Comparison of ENCODE assay signal across 8 cellular contexts in genomic region chr11:6646631-6647281, GRCh38. TPM values are rescaled to one million over a fixed set of nuclear protein-coding genes. Genes with fewer than 3 reads are reported as not detected.
DNase-seq lines count a peak whose midpoint lies in the region; ATAC-seq, FAIRE-seq and TF ChIP-seq lines count a peak whose summit lies in the region.

No MANE protein-coding gene starts in this region.

- H3K4me1 ChIP-seq in K562 (replicated peaks in 1 of 2; ENCODE audit: control insufficient read depth in 2 of 2, insufficient read depth in 2 of 2, low read length in 2 of 2) (peaks cover 20 to 43% of the 10 kb centered on the region in 2 experiments), mucosa of stomach (ENCODE audit: control insufficient read depth, insufficient read depth, low read length) (peaks cover 11% of the 10 kb centered on the region)

- peaks cover 1% of the 10 kb centered on the region for H3K27me3 Mint-ChIP-seq in glutamatergic neuron (ENCODE audit: unreplicated experiment)

- H2AFZ ChIP-seq in K562 (ENCODE audit: low read depth, low read length) = peak overlapping the region; percentile 77

- no peaks in the 10 kb centered on the region for H3K9me1 ChIP-seq in K562 (ENCODE audit: control insufficient read depth, insufficient read depth, low read length)

- no peak overlapping the region for H3K27ac Mint-ChIP-seq in glutamatergic neuron (ENCODE audit: unreplicated experiment)

- intact Hi-C loops in K562 (cut with micrococcal nuclease) = no loop called here

- POLR2A ChIA-PET in K562 (lab: Yijun Ruan, JAX) = interaction anchor here (1.2 to 3.1 kb wide), 2 partner anchors 9 to 21 kb away, joined by 4 to 12 read pairs; no protein-coding TSS in a partner anchor

- no peak overlapping the region for H3K27ac ChIP-seq in K562 (ENCODE audit: extremely low read depth, low read depth, low read length)

- FAIRE-seq in GM12892 (lab: Jason Lieb, UNC) = peak; percentile 99
- no peak for FAIRE-seq in K562 (lab: Jason Lieb, UNC)

- no peak for TF ChIP-seq EP300 in K562 (IDR thresholded peaks at IDR 0.05; ENCODE audit: low read length)

- TF ChIP-seq CTCF in K562 (IDR thresholded peaks at IDR 0.05 in 2 of 3, conservative IDR thresholded peaks at IDR 0.05 in 1 of 3; ENCODE audit: insufficient read depth in 2 of 3, low read depth in 1 of 3, low read length in 3 of 3) (no peak), glutamatergic neuron (IDR thresholded peaks at IDR 0.05; ENCODE audit: partially characterized antibody, unreplicated experiment) (no peak)

- H3K36me3 ChIP-seq in K562 (ENCODE audit: control insufficient read depth, insufficient read depth, low read length) = no peaks in the 10 kb centered on the region
- H3K36me3 ChIP-seq in mucosa of stomach (ENCODE audit: control insufficient read depth, insufficient read depth, low read length) = no peaks in the 10 kb centered on the region

- peak overlapping the region in 1 of 2 experiments; percentile 75; a peak in 2 of 4 replicates for H3K9ac ChIP-seq in K562 (ENCODE audit: insufficient read depth in 1 of 2, low read depth in 2 of 2, low read length in 2 of 2)
- H3K9ac ChIP-seq in mucosa of stomach (ENCODE audit: low read length) = peak overlapping the region; percentile 16

- ATAC-seq in GM21576 (IDR thresholded peaks at IDR 0.05; ENCODE audit: unreplicated experiment) = peak; percentile 93
- peak; percentile 44 for ATAC-seq in K562

- no peaks in the 10 kb centered on the region for H3K36me3 Mint-ChIP-seq in glutamatergic neuron (ENCODE audit: unreplicated experiment)

- H3K9me3 ChIP-seq in K562 (replicated peaks; ENCODE audit: control insufficient read depth, insufficient read depth, low read depth, low read length) (no peaks in the 10 kb centered on the region), mucosa of stomach (ENCODE audit: control insufficient read depth, low read length) (no peaks in the 10 kb centered on the region)

- no peak overlapping the region for H3K4me3 Mint-ChIP-seq in glutamatergic neuron (ENCODE audit: unreplicated experiment)

- peaks cover 2% of the 10 kb centered on the region for H3K4me1 Mint-ChIP-seq in glutamatergic neuron (ENCODE audit: low read depth, unreplicated experiment)

- no peaks in the 10 kb centered on the region for H3K79me2 ChIP-seq in K562 (ENCODE audit: control insufficient read depth, insufficient read depth, low read length)

- no peak for DNase-seq in GM12892 (ENCODE audit: insufficient read length)
- DNase-seq in KG1 (lab: John Stamatoyannopoulos, UW) = peak; percentile 67
- no peak for DNase-seq in K562 (ENCODE audit: extremely low read depth in 1 of 4, low spot score in 3 of 4)
- DNase-seq in glutamatergic neuron = no peak
- no peak for DNase-seq in NCI-H2029 treated with DMSO at 0.1 percent for 48 hours (lab: John Stamatoyannopoulos, UW)
- no peak for DNase-seq in NCI-H526 (lab: John Stamatoyannopoulos, UW)

- TF ChIP-seq POLR2A in GM12892 (IDR thresholded peaks at IDR 0.05; ENCODE audit: low read depth, low read length) (no peak), K562 (conservative IDR thresholded peaks at IDR 0.05) (no peak)

- H3K27me3 ChIP-seq in K562 (ENCODE audit: control insufficient read depth in 2 of 2, insufficient read depth in 2 of 2, low read length in 2 of 2) (no peaks in the 10 kb centered on the region; a peak in 1 of 5 replicates), mucosa of stomach (ENCODE audit: control insufficient read depth, insufficient read depth, low read length) (peaks cover 3% of the 10 kb centered on the region)

- 52% methylated on average over 2 of the region's 7 CpGs for WGBS in K562 (ENCODE audit: insufficient coverage, low coverage, missing lambda C conversion rate)

- H4K20me1 ChIP-seq in K562 (replicated peaks; ENCODE audit: control insufficient read depth, insufficient read depth, low read length) = no peaks in the 10 kb centered on the region

- H3K4me2 ChIP-seq in K562 (ENCODE audit: insufficient read depth, low read length) = no peak overlapping the region; the same call in 1 of the 2 replicates

- TF ChIP-seq RAD21 in K562 (CRISPR knock-in tag; conservative IDR thresholded peaks at IDR 0.05 in 1 of 2, IDR thresholded peaks at IDR 0.05 in 1 of 2) = no peak

- H3K4me3 ChIP-seq in K562 (no peak overlapping the region), mucosa of stomach (ENCODE audit: low read length) (no peak overlapping the region)

- BruUV-seq in K562 (replicated peaks; lab: Mats Ljungman, UMichigan) = no TSS peak

- CTCF ChIA-PET in K562 (lab: Yijun Ruan, JAX; ENCODE audit: low intra/inter-chr PET ratio) = no interaction called here

- in situ Hi-C loops in K562 (cut with MboI) = no loop called here

- no peaks in the 10 kb centered on the region for H3K9me3 Mint-ChIP-seq in glutamatergic neuron (ENCODE audit: unreplicated experiment)

RNA-seq across cellular contexts. Expression of gene DCHS1, which starts 8.9 kb away (rescaled TPM):
- 0.34 TPM for polyA plus RNA-seq in GM12892 (2012; ENCODE audit: missing spikeins)
- 0.79 and 2.3 TPM in 2 replicates for total RNA-seq in K562 (2011; cell fraction: chromatin; rRNA removed; ENCODE audit: low replicate concordance)
- total RNA-seq in K562 (2011; cell fraction: nucleolus; rRNA removed) = 1.4 and 1.5 TPM in 2 replicates
- 0.81 and 0.92 TPM in 2 replicates for total RNA-seq in K562 (2011; cell fraction: nucleoplasm; rRNA removed)
- total RNA-seq in K562 (2014; rRNA removed) = 0.09 and 0.20 TPM in 2 replicates
- total RNA-seq in K562 (2014; rRNA removed; fragmentation: Illumina TruSeq; extraction: Trizol) = 0.04 and 0.06 TPM in 2 replicates
- total RNA-seq in K562 (2015; rRNA removed; fragmentation: Illumina TruSeq; extraction: Trizol) = 0.14 and 0.19 TPM in 2 replicates
- total RNA-seq in K562 (2021) = 0.45 and 0.49 TPM in 2 replicates
- polyA plus RNA-seq in K562 (2011; rRNA removed) = 0.08 and 0.23 TPM in 2 replicates
- polyA plus RNA-seq in K562 (2011; cell fraction: cytosol; rRNA removed) = 0.12 and 0.16 TPM in 2 replicates
- polyA plus RNA-seq in K562 (2011; cell fraction: nucleus; rRNA removed) = 0.74 and 1.4 TPM in 2 replicates
- 0.27 and 0.53 TPM in 2 replicates for polyA plus RNA-seq in K562 (2012)
- polyA plus RNA-seq in K562 (2014; fragmentation: Illumina TruSeq; extraction: Trizol) = 0.17 and 0.18 TPM in 2 replicates
- not detected for polyA plus RNA-seq in K562 (2014; fragmentation: Nextera tagmentation; extraction: Ambion mirVana)
- polyA plus RNA-seq in K562 (2014; rRNA removed) = under 0.01 and 0.19 TPM in 2 replicates
- polyA minus RNA-seq in K562 (2011; rRNA and poly(A)+ RNA removed) = 0.18 and 0.21 TPM in 2 replicates
- polyA minus RNA-seq in K562 (2011; cell fraction: cytosol; rRNA and poly(A)+ RNA removed) = 0.48 and 0.91 TPM in 2 replicates
- polyA minus RNA-seq in K562 (2011; cell fraction: nucleus; rRNA and poly(A)+ RNA removed) = 0.54 and 0.78 TPM in 2 replicates
- total RNA-seq in glutamatergic neuron (ENCODE audit: unreplicated experiment) = 91.5 TPM

RNA-seq across cellular contexts. Expression of gene TPP1, which starts 27.5 kb away (rescaled TPM):
- polyA plus RNA-seq in GM12892 (2012; ENCODE audit: missing spikeins) = 29.4 TPM
- 85.5 and 108 TPM in 2 replicates for total RNA-seq in K562 (2011; cell fraction: chromatin; rRNA removed; ENCODE audit: low replicate concordance)
- total RNA-seq in K562 (2011; cell fraction: nucleolus; rRNA removed) = 98.2 and 104 TPM in 2 replicates
- 118 and 162 TPM in 2 replicates for total RNA-seq in K562 (2011; cell fraction: nucleoplasm; rRNA removed)
- 11.9 and 16.6 TPM in 2 replicates for total RNA-seq in K562 (2014; rRNA removed)
- total RNA-seq in K562 (2014; rRNA removed; fragmentation: Illumina TruSeq; extraction: Trizol) = 7.5 TPM in 2 replicates
- total RNA-seq in K562 (2015; rRNA removed; fragmentation: Illumina TruSeq; extraction: Trizol) = 15.0 and 16.3 TPM in 2 replicates
- 45.5 and 50.2 TPM in 2 replicates for total RNA-seq in K562 (2021)
- 29.4 and 54.6 TPM in 2 replicates for polyA plus RNA-seq in K562 (2011; rRNA removed)
- polyA plus RNA-seq in K562 (2011; cell fraction: cytosol; rRNA removed) = 35.7 and 56.0 TPM in 2 replicates
- 88.3 and 109 TPM in 2 replicates for polyA plus RNA-seq in K562 (2011; cell fraction: nucleus; rRNA removed)
- polyA plus RNA-seq in K562 (2012) = 62.0 and 173 TPM in 2 replicates
- 59.9 and 75.8 TPM in 2 replicates for polyA plus RNA-seq in K562 (2014; fragmentation: Illumina TruSeq; extraction: Trizol)
- 10 to 100 TPM in 1 of 2 experiments, 1 to 10 TPM in 1; 9.4 to 15.7 TPM for polyA plus RNA-seq in K562 (2014; fragmentation: Nextera tagmentation; extraction: Ambion mirVana)
- 25.8 and 38.7 TPM in 2 replicates for polyA plus RNA-seq in K562 (2014; rRNA removed)
- polyA minus RNA-seq in K562 (2011; rRNA and poly(A)+ RNA removed) = 27.0 and 40.7 TPM in 2 replicates
- 42.1 and 45.9 TPM in 2 replicates for polyA minus RNA-seq in K562 (2011; cell fraction: cytosol; rRNA and poly(A)+ RNA removed)
- polyA minus RNA-seq in K562 (2011; cell fraction: nucleus; rRNA and poly(A)+ RNA removed) = 22.3 and 26.4 TPM in 2 replicates
- 37.7 TPM for total RNA-seq in glutamatergic neuron (ENCODE audit: unreplicated experiment)

RNA-seq across cellular contexts. Expression of gene TAF10, which starts 34.7 kb away (rescaled TPM):
- polyA plus RNA-seq in GM12892 (2012; ENCODE audit: missing spikeins) = 227 TPM
- 41.3 and 76.7 TPM in 2 replicates for total RNA-seq in K562 (2011; cell fraction: chromatin; rRNA removed; ENCODE audit: low replicate concordance)
- total RNA-seq in K562 (2011; cell fraction: nucleolus; rRNA removed) = 44.1 and 46.0 TPM in 2 replicates
- 51.3 and 101 TPM in 2 replicates for total RNA-seq in K562 (2011; cell fraction: nucleoplasm; rRNA removed)
- total RNA-seq in K562 (2014; rRNA removed) (131 and 181 TPM in 2 replicates), K562 (2014; rRNA removed; fragmentation: Illumina TruSeq; extraction: Trizol) (78.6 and 96.2 TPM in 2 replicates), K562 (2015; rRNA removed; fragmentation: Illumina TruSeq; extraction: Trizol) (89.5 and 105 TPM in 2 replicates), K562 (2021) (153 and 154 TPM in 2 replicates), glutamatergic neuron (ENCODE audit: unreplicated experiment) (124 TPM)
- polyA plus RNA-seq in K562 (2011; rRNA removed) (166 and 197 TPM in 2 replicates), K562 (2014; fragmentation: Illumina TruSeq; extraction: Trizol) (120 and 148 TPM in 2 replicates), K562 (2014; fragmentation: Nextera tagmentation; extraction: Ambion mirVana) (10 to 100 TPM; 19.5 to 28.2 TPM), K562 (2014; rRNA removed) (121 and 186 TPM in 2 replicates)
- 173 and 272 TPM in 2 replicates for polyA plus RNA-seq in K562 (2011; cell fraction: cytosol; rRNA removed)
- 214 and 295 TPM in 2 replicates for polyA plus RNA-seq in K562 (2011; cell fraction: nucleus; rRNA removed)
- 232 and 237 TPM in 2 replicates for polyA plus RNA-seq in K562 (2012)
- polyA minus RNA-seq in K562 (2011; rRNA and poly(A)+ RNA removed) = 36.3 and 56.6 TPM in 2 replicates
- 49.1 and 55.1 TPM in 2 replicates for polyA minus RNA-seq in K562 (2011; cell fraction: cytosol; rRNA and poly(A)+ RNA removed)
- polyA minus RNA-seq in K562 (2011; cell fraction: nucleus; rRNA and poly(A)+ RNA removed) = 25.6 and 30.0 TPM in 2 replicates

RNA-seq across cellular contexts. Expression of gene MRPL17, which starts 36.4 kb away (rescaled TPM):
- polyA plus RNA-seq in GM12892 (2012; ENCODE audit: missing spikeins) = 92.5 TPM
- 45.9 and 72.8 TPM in 2 replicates for total RNA-seq in K562 (2011; cell fraction: chromatin; rRNA removed; ENCODE audit: low replicate concordance)
- total RNA-seq in K562 (2011; cell fraction: nucleolus; rRNA removed) = 87.9 and 89.6 TPM in 2 replicates
- total RNA-seq in K562 (2011; cell fraction: nucleoplasm; rRNA removed) = 65.0 and 77.8 TPM in 2 replicates
- 33.9 and 46.1 TPM in 2 replicates for total RNA-seq in K562 (2014; rRNA removed)
- total RNA-seq in K562 (2014; rRNA removed; fragmentation: Illumina TruSeq; extraction: Trizol) = 27.6 and 36.7 TPM in 2 replicates
- 43.3 and 47.4 TPM in 2 replicates for total RNA-seq in K562 (2015; rRNA removed; fragmentation: Illumina TruSeq; extraction: Trizol)
- 46.2 and 52.6 TPM in 2 replicates for total RNA-seq in K562 (2021)
- 57.5 and 66.5 TPM in 2 replicates for polyA plus RNA-seq in K562 (2011; rRNA removed)
- 43.7 and 49.1 TPM in 2 replicates for polyA plus RNA-seq in K562 (2011; cell fraction: cytosol; rRNA removed)
- polyA plus RNA-seq in K562 (2011; cell fraction: nucleus; rRNA removed) = 68.1 and 73.5 TPM in 2 replicates
- polyA plus RNA-seq in K562 (2012) = 34.5 and 47.6 TPM in 2 replicates
- polyA plus RNA-seq in K562 (2014; fragmentation: Illumina TruSeq; extraction: Trizol) = 37.7 and 48.6 TPM in 2 replicates
- 10 to 100 TPM; 78.9 to 81.6 TPM for polyA plus RNA-seq in K562 (2014; fragmentation: Nextera tagmentation; extraction: Ambion mirVana)
- polyA plus RNA-seq in K562 (2014; rRNA removed) = 43.9 and 48.0 TPM in 2 replicates
- polyA minus RNA-seq in K562 (2011; rRNA and poly(A)+ RNA removed) = 40.5 and 44.5 TPM in 2 replicates
- 40.1 and 41.0 TPM in 2 replicates for polyA minus RNA-seq in K562 (2011; cell fraction: cytosol; rRNA and poly(A)+ RNA removed)
- 50.9 and 92.0 TPM in 2 replicates for polyA minus RNA-seq in K562 (2011; cell fraction: nucleus; rRNA and poly(A)+ RNA removed)
- total RNA-seq in glutamatergic neuron (ENCODE audit: unreplicated experiment) = 23.3 TPM

RNA-seq across cellular contexts. Expression of gene ILK, which starts 43.2 kb away (rescaled TPM):
- polyA plus RNA-seq in GM12892 (2012; ENCODE audit: missing spikeins) = 72.8 TPM
- 143 and 177 TPM in 2 replicates for total RNA-seq in K562 (2011; cell fraction: chromatin; rRNA removed; ENCODE audit: low replicate concordance)
- total RNA-seq in K562 (2011; cell fraction: nucleolus; rRNA removed) = 86.9 and 104 TPM in 2 replicates
- 98.0 and 109 TPM in 2 replicates for total RNA-seq in K562 (2011; cell fraction: nucleoplasm; rRNA removed)
- total RNA-seq in K562 (2014; rRNA removed) (43.3 and 54.7 TPM in 2 replicates), K562 (2014; rRNA removed; fragmentation: Illumina TruSeq; extraction: Trizol) (47.0 and 50.4 TPM in 2 replicates), K562 (2015; rRNA removed; fragmentation: Illumina TruSeq; extraction: Trizol) (57.3 and 59.0 TPM in 2 replicates), K562 (2021) (57.9 and 58.9 TPM in 2 replicates), glutamatergic neuron (ENCODE audit: unreplicated experiment) (168 TPM)
- polyA plus RNA-seq in K562 (2011; rRNA removed) (95.9 and 108 TPM in 2 replicates), K562 (2014; fragmentation: Illumina TruSeq; extraction: Trizol) (83.6 and 86.9 TPM in 2 replicates), K562 (2014; fragmentation: Nextera tagmentation; extraction: Ambion mirVana) (10 to 100 TPM; 49.3 to 85.1 TPM), K562 (2014; rRNA removed) (54.5 and 57.3 TPM in 2 replicates)
- 106 and 115 TPM in 2 replicates for polyA plus RNA-seq in K562 (2011; cell fraction: cytosol; rRNA removed)
- 190 and 247 TPM in 2 replicates for polyA plus RNA-seq in K562 (2011; cell fraction: nucleus; rRNA removed)
- 56.9 and 91.3 TPM in 2 replicates for polyA plus RNA-seq in K562 (2012)
- 81.2 and 84.6 TPM in 2 replicates for polyA minus RNA-seq in K562 (2011; rRNA and poly(A)+ RNA removed)
- polyA minus RNA-seq in K562 (2011; cell fraction: cytosol; rRNA and poly(A)+ RNA removed) = 31.6 and 38.1 TPM in 2 replicates
- 49.8 and 82.9 TPM in 2 replicates for polyA minus RNA-seq in K562 (2011; cell fraction: nucleus; rRNA and poly(A)+ RNA removed)

Comparison
In these comparisons a context has a peak if more than half of its experiments do, and no peak if none do; other contexts are left out.
1. RNA of gene DCHS1, which starts 8.9 kb away (total RNA-seq): 91.5 TPM in glutamatergic neuron (single experiment); 0.04 to 2.3 TPM in K562; every median in the first group is over 10 times any median in the second.